19 cellular contexts compared by ENCODE assay signal in genomic region chr7:108589874-108590273, GRCh38. TPM values are rescaled to one million over a fixed set of nuclear protein-coding genes. Genes with fewer than 3 reads are reported as not detected.
DNase-seq lines count a peak whose midpoint lies in the region; ATAC-seq and TF ChIP-seq lines count a peak whose summit lies in the region.
"Had no signal": no experiment of that assay in that cellular context is flagged by ENCODE, and none has a peak within 500 bp of the region (broad histone marks: within the 10 kb centered on the region; RNA-seq: fewer than 3 reads in every experiment).

No MANE protein-coding gene starts in this region.

- H3K4ac ChIP-seq in IMR-90 (ENCODE audit: low read depth, low read length): no peak overlapping the region
- H3K4ac ChIP-seq in neuronal stem cell (ENCODE audit: low read length): no peak overlapping the region

- H3K27me3 ChIP-seq in IMR-90 (ENCODE audit: control insufficient read depth, insufficient read depth, low read length) (no peaks in the 10 kb centered on the region), neuronal stem cell (ENCODE audit: control insufficient read depth in 3 of 3, insufficient read depth in 3 of 3, low read depth in 1 of 3, low read length in 3 of 3) (no peaks in the 10 kb centered on the region), heart left ventricle (no peaks in the 10 kb centered on the region)

- no peaks in the 10 kb centered on the region for H3K9me1 ChIP-seq in IMR-90 (ENCODE audit: insufficient read depth, low read length)

- BruUV-seq in IMR-90 (replicated peaks; lab: Mats Ljungman, UMichigan): no TSS peak

- TF ChIP-seq POLR2A in IMR-90 (IDR thresholded peaks at IDR 0.05; ENCODE audit: low read depth, low read length): no peak
- TF ChIP-seq POLR2A in heart left ventricle (IDR thresholded peaks at IDR 0.05): no peak

- TF ChIP-seq CTCF in IMR-90 (conservative IDR thresholded peaks at IDR 0.05; ENCODE audit: low read depth, low read length) (no peak), epithelial cell of esophagus (IDR thresholded peaks at IDR 0.05; ENCODE audit: insufficient read depth, low read depth, low read length, missing control alignments) (no peak), heart left ventricle (IDR thresholded peaks at IDR 0.05) (no peak)

- H2AK5ac ChIP-seq in IMR-90 (ENCODE audit: low read depth, low read length) (no peak overlapping the region), neuronal stem cell (ENCODE audit: low read depth, low read length) (no peak overlapping the region)

- H3K18ac ChIP-seq in IMR-90 (ENCODE audit: low read depth, low read length): no peak overlapping the region
- no peak overlapping the region for H3K18ac ChIP-seq in neuronal stem cell (ENCODE audit: low read length)

- ATAC-seq in GM21447 (IDR thresholded peaks at IDR 0.05; ENCODE audit: unreplicated experiment) (peak; percentile 62), IMR-90 (ENCODE audit: low read depth) (peak; percentile 35; the same call in 1 of the 2 replicates), heart left ventricle (no peak), GM21529 (IDR thresholded peaks at IDR 0.05; ENCODE audit: unreplicated experiment) (no peak)
- ATAC-seq: activated CD4-positive, CD25-positive, alpha-beta regulatory T cell treated with anti-CD3 and anti-CD28 coated beads, Interleukin-2, amount 50 U/mL, for 24 hours; lower lobe of right lung had no signal

- H3K4me2 ChIP-seq in IMR-90 (ENCODE audit: low read depth, low read length) (no peak overlapping the region), neuronal stem cell (ENCODE audit: insufficient read depth, low read length, poor library complexity, severe bottlenecking) (no peak overlapping the region)

- no peak overlapping the region for H2BK20ac ChIP-seq in IMR-90 (ENCODE audit: low read depth, low read length)

- H2BK120ac ChIP-seq in IMR-90 (ENCODE audit: low read depth, low read length) (no peak overlapping the region), neuronal stem cell (ENCODE audit: low read depth, low read length) (no peak overlapping the region)

- H3K9ac ChIP-seq in IMR-90 (ENCODE audit: low read depth, low read length): no peak overlapping the region
- H3K9ac ChIP-seq in neuronal stem cell (ENCODE audit: low read depth, low read length, poor library complexity): no peak overlapping the region

- H2AK9ac ChIP-seq in IMR-90 (replicated peaks; ENCODE audit: low read depth, low read length, poor library complexity): no peak overlapping the region

- H4K5ac ChIP-seq in IMR-90 (ENCODE audit: low read depth, low read length): no peak overlapping the region

- CTCF ChIA-PET in IMR-90 (lab: Yijun Ruan, JAX): no interaction called here

- H2BK12ac ChIP-seq in neuronal stem cell (ENCODE audit: low read length): no peak overlapping the region

- H4K20me1 ChIP-seq in IMR-90 (ENCODE audit: insufficient read depth, low read length): no peaks in the 10 kb centered on the region

- H3K4me3 ChIP-seq in IMR-90 (ENCODE audit: insufficient read depth, low read depth, low read length) (no peak overlapping the region), epithelial cell of esophagus (ENCODE audit: low read length) (no peak overlapping the region), neuronal stem cell (ENCODE audit: low read length in 2 of 2) (no peak overlapping the region), heart left ventricle (no peak overlapping the region)
- H3K4me3 ChIP-seq: lower lobe of right lung, skin epidermis had no signal

- H4K91ac ChIP-seq in IMR-90 (ENCODE audit: insufficient read depth, low read depth, low read length): no peak overlapping the region
- no peak overlapping the region for H4K91ac ChIP-seq in neuronal stem cell (ENCODE audit: low read depth, low read length, poor library complexity)

- H3K27ac ChIP-seq in IMR-90 (ENCODE audit: insufficient read depth, low read length) (no peak overlapping the region), neuronal stem cell (replicated peaks; ENCODE audit: low read length) (no peak overlapping the region), heart left ventricle (no peak overlapping the region)
- H3K27ac ChIP-seq: lower lobe of right lung, skin epidermis had no signal

- H2AFZ ChIP-seq in IMR-90 (replicated peaks; ENCODE audit: low read length, poor library complexity) (no peak overlapping the region), neuronal stem cell (ENCODE audit: low read length) (peak overlapping the region; percentile 38)

- H3K4me1 ChIP-seq in IMR-90 (ENCODE audit: control insufficient read depth, insufficient read depth, low read length) (no peaks in the 10 kb centered on the region), neuronal stem cell (ENCODE audit: control insufficient read depth in 2 of 2, insufficient read depth in 1 of 2, low read depth in 1 of 2, low read length in 2 of 2) (peaks cover 5 to 9% of the 10 kb centered on the region in 2 donors), heart left ventricle (peaks cover 0 to 5% (median 0%) of the 10 kb centered on the region in 12 donors)
- H3K4me1 ChIP-seq: lower lobe of right lung had no signal

- TF ChIP-seq RAD21 in IMR-90 (IDR thresholded peaks at IDR 0.05; ENCODE audit: low read length): no peak

- POLR2A ChIA-PET in IMR-90 (lab: Charles Lee; ENCODE audit: unreplicated experiment): interaction anchor here (0.7 kb wide), 1 partner anchor 93 kb away, joined by 3 read pairs; no protein-coding TSS in a partner anchor

- no peak overlapping the region for H3K23ac ChIP-seq in IMR-90 (ENCODE audit: low read depth, low read length)
- H3K23ac ChIP-seq in neuronal stem cell (ENCODE audit: low read depth, low read length, poor library complexity): no peak overlapping the region

- H3K36me3 ChIP-seq in IMR-90 (ENCODE audit: control insufficient read depth, insufficient read depth, low read length) (no peaks in the 10 kb centered on the region), neuronal stem cell (replicated peaks in 1 of 2; ENCODE audit: control insufficient read depth in 2 of 2, insufficient read depth in 2 of 2, low read length in 2 of 2) (no peaks in the 10 kb centered on the region), heart left ventricle (no peaks in the 10 kb centered on the region)
- H3K36me3 ChIP-seq: lower lobe of right lung had no signal

- WGBS in IMR-90 (ENCODE audit: extremely low coverage in 2 of 2, insufficient read length in 1 of 2), 2 experiments: no CpG with 5 or more reads among the region's 1 CpG
- no CpG with 5 or more reads among the region's 1 CpG for WGBS in neuronal stem cell (ENCODE audit: extremely low coverage in 2 of 2, insufficient read length in 2 of 2, insufficient replicate concordance in 1 of 2), 2 donors
- WGBS in heart left ventricle, 4 donors: 18 to 56% (median 32%) methylated on average over 1 of the region's 1 CpG

- H2BK15ac ChIP-seq in IMR-90 (ENCODE audit: low read depth, low read length) (no peak overlapping the region), neuronal stem cell (ENCODE audit: low read length) (no peak overlapping the region)

- H3K56ac ChIP-seq in IMR-90 (ENCODE audit: extremely low read depth, insufficient read depth, low read length): no peak overlapping the region

- no peaks in the 10 kb centered on the region for H3K79me1 ChIP-seq in IMR-90 (ENCODE audit: low read depth in 1 of 2, low read length in 2 of 2)
- no peaks in the 10 kb centered on the region for H3K79me1 ChIP-seq in neuronal stem cell (ENCODE audit: low read depth, low read length)

- H2BK5ac ChIP-seq in IMR-90 (ENCODE audit: low read depth, low read length, poor library complexity, severe bottlenecking) (no peak overlapping the region), neuronal stem cell (ENCODE audit: low read length) (no peak overlapping the region)

- dilution Hi-C loops in IMR-90 (cut with HindIII; ENCODE audit: low sequenced_read_pairs, unreplicated experiment): no loop called here

- no peak overlapping the region for H3K14ac ChIP-seq in IMR-90 (replicated peaks; ENCODE audit: low read depth, low read length)
- no peak overlapping the region for H3K14ac ChIP-seq in neuronal stem cell (ENCODE audit: low read length)

- H4K8ac ChIP-seq in IMR-90 (ENCODE audit: low read depth in 2 of 2, low read length in 2 of 2): no peak overlapping the region
- no peak overlapping the region for H4K8ac ChIP-seq in neuronal stem cell (ENCODE audit: low read depth, low read length)

- H3K9me3 ChIP-seq in IMR-90 (ENCODE audit: control insufficient read depth, insufficient read depth, low read length): no peaks in the 10 kb centered on the region
- H3K9me3 ChIP-seq in neuronal stem cell (replicated peaks in 1 of 2; ENCODE audit: control insufficient read depth in 2 of 2, insufficient read depth in 1 of 2, low read depth in 1 of 2, low read length in 2 of 2): no peaks in the 10 kb centered on the region
- H3K9me3 ChIP-seq in heart left ventricle: no peaks in the 10 kb centered on the region
- H3K9me3 ChIP-seq: lower lobe of right lung had no signal

- intact Hi-C loops in IMR-90 (cut with micrococcal nuclease) (no loop called here), heart left ventricle (cut with DNase I) (no loop called here)

- DNase-seq in IMR-90 (no peak), epithelial cell of esophagus (ENCODE audit: low read depth) (peak; percentile 8), neuronal stem cell (ENCODE audit: low spot score) (no peak), NCI-H1436 treated with DMSO at 0.1 percent for 48 hours (lab: John Stamatoyannopoulos, UW) (no peak), NCI-H2196 (lab: John Stamatoyannopoulos, UW; ENCODE audit: unreplicated experiment) (no peak), heart left ventricle (no peak)
- DNase-seq: COR-L47; dermis blood vessel endothelial cell; erythroblast; lower lobe of right lung; naive B cell; NCI-H1694; NCI-H446; SHP77 treated with DMSO at 0.1 percent for 48 hours; stimulated activated CD4-positive, alpha-beta T cell treated with anti-CD3 and anti-CD28 coated beads, Interleukin-4, amount 100 ng/mL, for 4 hours had no signal

- in situ Hi-C loops in IMR-90 (cut with MboI; ENCODE audit: low sequenced_read_pairs): no loop called here

TF ChIP-seq in IMR-90, 13 proteins besides CTCF, POLR2A, EP300 and RAD21 (continues in another document):
- no peak for TF ChIP-seq BHLHE40 (IDR thresholded peaks at IDR 0.05; ENCODE audit: low read depth, low read length)
- no peak for TF ChIP-seq MAFK (IDR thresholded peaks at IDR 0.05; ENCODE audit: low read depth, low read length)

RNA-seq across cellular contexts. Expression of gene DNAJB9, which starts 20.2 kb away (rescaled TPM):
- total RNA-seq in IMR-90 (2012; rRNA removed): 31.7 and 44.6 TPM in 2 replicates
- 3.8 and 4.6 TPM in 2 replicates for polyA plus RNA-seq in IMR-90 (2012; rRNA removed)
- 6.1 and 11.0 TPM in 2 replicates for polyA plus RNA-seq in IMR-90 (2012; cell fraction: cytosol; rRNA removed)
- polyA plus RNA-seq in IMR-90 (2012; cell fraction: nucleus; rRNA removed; ENCODE audit: low replicate concordance): 2.1 and 2.7 TPM in 2 replicates
- 14.3 TPM for polyA plus RNA-seq in neuronal stem cell (2013, experiment 1 of 2)
- polyA plus RNA-seq in neuronal stem cell (2013, experiment 2 of 2): 13.6 TPM
- 10 to 100 TPM; 36.8 to 78.9 (median 51.5) TPM for total RNA-seq in heart left ventricle
- 100 to 1,000 TPM in 1 of 2 donors, 10 to 100 TPM in 1; 15.1 to 105 TPM for polyA plus RNA-seq in heart left ventricle

RNA-seq across cellular contexts. Expression of gene THAP5, which starts 20.4 kb away (rescaled TPM):
- total RNA-seq in IMR-90 (2012; rRNA removed) (23.7 and 32.5 TPM in 2 replicates), heart left ventricle (10 to 100 TPM; 22.3 to 34.4 (median 26.3) TPM)
- polyA plus RNA-seq in IMR-90 (2012; rRNA removed) (5.2 and 6.7 TPM in 2 replicates), heart left ventricle (10 to 100 TPM in 1 of 2 donors, 1 to 10 TPM in 1; 7.6 to 16.3 TPM)
- polyA plus RNA-seq in IMR-90 (2012; cell fraction: cytosol; rRNA removed): 1.1 and 1.4 TPM in 2 replicates
- 0.76 and 2.9 TPM in 2 replicates for polyA plus RNA-seq in IMR-90 (2012; cell fraction: nucleus; rRNA removed; ENCODE audit: low replicate concordance)
- 28.5 TPM for polyA plus RNA-seq in neuronal stem cell (2013, experiment 1 of 2)
- polyA plus RNA-seq in neuronal stem cell (2013, experiment 2 of 2): 31.2 TPM

Comparison
In these comparisons a context has a peak if more than half of its experiments do, and no peak if none do; other contexts are left out.
1. ATAC-seq: peak in GM21447 (single experiment) and IMR-90 (single experiment); none in heart left ventricle (0 of 4) and GM21529 (single experiment).